14 cellular contexts compared by ENCODE assay signal in the genomic region with DNA sequence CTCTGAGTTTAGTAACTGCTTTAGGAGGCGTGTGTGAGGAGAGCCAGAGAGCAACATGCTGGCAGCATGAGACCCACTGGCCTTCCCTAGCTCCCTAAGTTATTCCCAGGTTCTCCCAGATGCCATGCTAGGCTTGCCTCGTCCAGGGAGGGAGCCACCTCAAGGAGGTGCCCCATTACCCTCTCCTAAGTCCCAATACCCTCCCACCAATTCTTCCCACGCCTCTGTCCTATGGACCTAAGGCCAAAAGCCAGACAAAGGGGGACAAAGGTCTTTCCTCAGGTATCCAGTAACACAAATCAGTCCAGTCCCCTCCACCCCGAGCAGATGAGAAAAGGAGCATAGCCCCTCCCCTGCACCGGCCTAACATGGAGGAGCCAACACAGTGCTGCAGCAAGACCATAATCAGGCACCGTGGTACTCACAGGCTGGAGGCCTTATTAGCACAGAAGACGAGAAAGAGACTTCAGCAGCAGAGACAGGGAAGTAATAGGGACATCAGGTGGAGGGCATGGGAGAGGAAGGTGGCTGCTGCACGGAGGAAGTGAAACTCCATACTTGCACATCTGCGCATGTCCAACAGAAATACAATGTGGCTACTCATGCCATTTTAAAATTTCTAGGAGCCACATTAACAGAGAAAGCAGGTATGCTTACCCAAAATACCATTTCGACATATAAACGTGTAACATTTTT. TPM values are rescaled to one million over a fixed set of nuclear protein-coding genes. Genes with fewer than 3 reads are reported as not detected.
A peak's percentile ranks its signal among the peaks of the same experiment; 100 is the strongest.
DNase-seq lines count a peak whose midpoint lies in the region; ATAC-seq, FAIRE-seq and TF ChIP-seq lines count a peak whose summit lies in the region.
"Had no signal": no experiment of that assay in that cellular context is flagged by ENCODE, and none has a peak within 500 bp of the region (broad histone marks: within the 10 kb centered on the region; RNA-seq: fewer than 3 reads in every experiment).

No MANE protein-coding gene starts in this region.

- POLR2A ChIA-PET in A549 (lab: Yijun Ruan, JAX), result no interaction called here

- peak overlapping the region in 1 of 2 experiments; percentile 53; a peak in 3 of 6 replicates for H3K27ac ChIP-seq in A549
- no peak overlapping the region for H3K27ac ChIP-seq in KMS-11
- H3K27ac ChIP-seq in suprapubic skin, result no peak overlapping the region
- no peak overlapping the region for H3K27ac ChIP-seq in stomach
- H3K27ac ChIP-seq: breast epithelium, C4-2B, uterus had no signal

- H3K36me3 Mint-ChIP-seq in chondrocyte (ENCODE audit: low read depth), result no peaks in the 10 kb centered on the region

- intact Hi-C loops in head of caudate nucleus (cut with DNase I) (no loop called here), stomach (cut with DNase I; ENCODE audit: low total_unique reads) (no loop called here)

- no peaks in the 10 kb centered on the region for H3K27me3 Mint-ChIP-seq in chondrocyte (ENCODE audit: low read depth)

- H3K36me3 ChIP-seq in KMS-11 (ENCODE audit: insufficient read depth) (no peaks in the 10 kb centered on the region), suprapubic skin (no peaks in the 10 kb centered on the region), stomach (no peaks in the 10 kb centered on the region)
- H3K36me3 ChIP-seq: breast epithelium, uterus had no signal

- DNase-seq in A549 (ENCODE audit: low read depth in 1 of 2, low spot score in 1 of 2) (no peak), chondrocyte (ENCODE audit: low spot score) (no peak), head of caudate nucleus (no peak), suprapubic skin (ENCODE audit: low spot score in 2 of 2) (no peak), H4 (ENCODE audit: low spot score) (no peak), stomach (no peak)
- DNase-seq: activated CD4-positive, alpha-beta T cell treated with anti-CD3 and anti-CD28 coated beads for 4 hours; foreskin melanocyte; stimulated activated CD4-positive, alpha-beta T cell treated with anti-CD3 and anti-CD28 coated beads, Interleukin-1b, Interleukin-23, amount 100 ng/mL, for 48 hours; uterus had no signal

- peak overlapping the region; percentile 6; the same call in 1 of the 3 replicates for H3K4me2 ChIP-seq in A549
- H3K4me2 ChIP-seq in KMS-11, result peak overlapping the region; percentile 43; the same call in 1 of the 2 replicates

- H2AFZ ChIP-seq in KMS-11 (ENCODE audit: low read depth), result no peak overlapping the region

- H3K4me1 ChIP-seq in A549 (peaks cover 75% of the 10 kb centered on the region), KMS-11 (ENCODE audit: low read depth, poor library complexity, severe bottlenecking) (peaks cover 99% of the 10 kb centered on the region), suprapubic skin (peaks cover 98% of the 10 kb centered on the region), stomach (peaks cover 95 to 100% (median 99%) of the 10 kb centered on the region in 4 donors)

- H3K9ac ChIP-seq in KMS-11, result no peak overlapping the region

- H3K4me3 ChIP-seq in A549, result no peak overlapping the region
- no peak overlapping the region for H3K4me3 ChIP-seq in KMS-11 (IDR thresholded peaks at IDR 0.05; ENCODE audit: insufficient read depth, low read depth, low read length)
- H3K4me3 ChIP-seq in suprapubic skin, result no peak overlapping the region
- no peak overlapping the region for H3K4me3 ChIP-seq in stomach
- H3K4me3 ChIP-seq: breast epithelium, uterus had no signal

- TF ChIP-seq POLR2A in A549 (IDR thresholded peaks at IDR 0.05; ENCODE audit: low read length) (no peak), suprapubic skin (IDR thresholded peaks at IDR 0.05) (no peak), stomach (IDR thresholded peaks at IDR 0.05) (no peak)

- WGBS in A549 (ENCODE audit: missing lambda C conversion rate), result 79% methylated on average over 11 of the region's 11 CpGs
- whole genome bisulfite sequencing in suprapubic skin, result 74% methylated on average over 11 of the region's 11 CpGs
- 58 to 68% (median 62%) methylated on average over 11 of the region's 11 CpGs for WGBS in stomach, 5 donors

- H3K27ac Mint-ChIP-seq in chondrocyte (ENCODE audit: unreplicated experiment), result peak overlapping the region; percentile 69

- no peak for FAIRE-seq in A549 (lab: Jason Lieb, UNC)

- no peak for TF ChIP-seq RAD21 in A549 (conservative IDR thresholded peaks at IDR 0.05 in 1 of 2, IDR thresholded peaks at IDR 0.05 in 1 of 2)

- TF ChIP-seq EP300 in A549 (IDR thresholded peaks at IDR 0.05), result no peak
- no peak for TF ChIP-seq EP300 in suprapubic skin (IDR thresholded peaks at IDR 0.05)
- TF ChIP-seq EP300 in stomach (IDR thresholded peaks at IDR 0.05), result no peak

- TF ChIP-seq CTCF in A549 (IDR thresholded peaks at IDR 0.05), result no peak
- no peak for TF ChIP-seq CTCF in KMS-11 (conservative IDR thresholded peaks at IDR 0.05; ENCODE audit: low read depth, low read length)
- TF ChIP-seq CTCF in chondrocyte (IDR thresholded peaks at IDR 0.05), result no peak
- TF ChIP-seq CTCF in suprapubic skin (IDR thresholded peaks at IDR 0.05), result no peak
- no peak for TF ChIP-seq CTCF in stomach (IDR thresholded peaks at IDR 0.05)

- H3K27me3 ChIP-seq in KMS-11 (ENCODE audit: insufficient read depth, low read depth), result no peaks in the 10 kb centered on the region
- no peaks in the 10 kb centered on the region for H3K27me3 ChIP-seq in suprapubic skin
- H3K27me3 ChIP-seq in stomach, result no peaks in the 10 kb centered on the region
- H3K27me3 ChIP-seq: breast epithelium, uterus had no signal

- peak in 1 of 2 experiments; percentile 16; a peak in 1 of 6 replicates for ATAC-seq in A549
- ATAC-seq in GM18867 (IDR thresholded peaks at IDR 0.05; ENCODE audit: unreplicated experiment), result peak; percentile 40

- H3K4me3 Mint-ChIP-seq in chondrocyte (ENCODE audit: unreplicated experiment), result no peak overlapping the region

- H3K79me2 ChIP-seq in KMS-11 (ENCODE audit: insufficient read depth, low read depth), result peaks cover 100% of the 10 kb centered on the region

- peaks cover 94% of the 10 kb centered on the region for H3K4me1 Mint-ChIP-seq in chondrocyte (ENCODE audit: low read depth)

- H3K9me3 ChIP-seq in A549 (no peaks in the 10 kb centered on the region), suprapubic skin (no peaks in the 10 kb centered on the region), stomach (no peaks in the 10 kb centered on the region)
- H3K9me3 ChIP-seq: breast epithelium, uterus had no signal

- H4K20me1 ChIP-seq in KMS-11 (ENCODE audit: insufficient read depth), result peaks cover 92% of the 10 kb centered on the region

- no peaks in the 10 kb centered on the region for H3K9me3 Mint-ChIP-seq in chondrocyte (ENCODE audit: low read depth)

- CTCF ChIA-PET in A549 (lab: Yijun Ruan, JAX), result no interaction called here

TF ChIP-seq in A549, 52 proteins besides CTCF, POLR2A, EP300 and RAD21:
- TF ChIP-seq KDM1A (IDR thresholded peaks at IDR 0.05; ENCODE audit: low read depth), result no peak
- no peak for TF ChIP-seq HDAC2 (IDR thresholded peaks at IDR 0.05)
- TF ChIP-seq CHD2 (IDR thresholded peaks at IDR 0.05; ENCODE audit: low read length, partially characterized antibody), result no peak
- TF ChIP-seq RNF2 (IDR thresholded peaks at IDR 0.05; ENCODE audit: borderline replicate concordance, low read depth), result no peak
- no peak for TF ChIP-seq HMGXB4 (CRISPR knock-in tag; IDR thresholded peaks at IDR 0.05; ENCODE audit: borderline replicate concordance)
- TF ChIP-seq CEBPB (IDR thresholded peaks at IDR 0.05), result no peak
- TF ChIP-seq FOSL2 (IDR thresholded peaks at IDR 0.05), result no peak
- no peak for TF ChIP-seq FOSL2 (CRISPR knock-in tag; IDR thresholded peaks at IDR 0.05)
- no peak for TF ChIP-seq RFX5 (IDR thresholded peaks at IDR 0.05)
- no peak for TF ChIP-seq GATA3 (IDR thresholded peaks at IDR 0.05; ENCODE audit: borderline replicate concordance)

RNA-seq across cellular contexts. Expression of gene BRD4, which starts 46.3 kb away (rescaled TPM):
- polyA plus RNA-seq in A549 (2011; rRNA removed), result 8.3 and 11.8 TPM in 2 replicates
- 8.9 and 12.2 TPM in 2 replicates for polyA plus RNA-seq in A549 (2012; cell fraction: cytosol; rRNA removed)
- 21.4 and 21.7 TPM in 2 replicates for polyA plus RNA-seq in A549 (2012; cell fraction: nucleus; rRNA removed)
- polyA plus RNA-seq in A549 (2017; fragmentation: RNase III; extraction: RNeasy Plus Mini Kit Qiagen cat#74134 plus additional on column Dnase treatment), result 22.5 to 23.3 TPM (median 23.1 TPM) in 3 replicates
- polyA minus RNA-seq in A549 (2011; rRNA and poly(A)+ RNA removed), result 30.4 and 34.7 TPM in 2 replicates
- total RNA-seq in chondrocyte, result 83.8 to 108 TPM (median 104 TPM) in 3 replicates
- 100 to 1,000 TPM in 1 of 4 donors, 10 to 100 TPM in 3; 54.8 to 111 (median 68.3) TPM for total RNA-seq in suprapubic skin
- 6.4 and 11.0 TPM in 2 replicates for total RNA-seq in H4 (2014; rRNA removed; shearing (Covaris generic))
- total RNA-seq in stomach, result 100 to 1,000 TPM in 1 of 5 donors, 10 to 100 TPM in 4; 14.7 to 113 (median 49.7) TPM
- 10 to 100 TPM; 10.6 to 21.1 (median 14.8) TPM for polyA plus RNA-seq in stomach

RNA-seq across cellular contexts. Expression of gene EPHX3, which starts 53.8 kb away (rescaled TPM):
- 0.12 and 0.29 TPM in 2 replicates for polyA plus RNA-seq in A549 (2011; rRNA removed)
- 0.21 and 0.22 TPM in 2 replicates for polyA plus RNA-seq in A549 (2012; cell fraction: cytosol; rRNA removed)
- 1.5 and 1.7 TPM in 2 replicates for polyA plus RNA-seq in A549 (2012; cell fraction: nucleus; rRNA removed)
- 0.05 to 0.08 TPM (median 0.08 TPM) in 3 replicates for polyA plus RNA-seq in A549 (2017; fragmentation: RNase III; extraction: RNeasy Plus Mini Kit Qiagen cat#74134 plus additional on column Dnase treatment)
- 0.29 and 0.91 TPM in 2 replicates for polyA minus RNA-seq in A549 (2011; rRNA and poly(A)+ RNA removed)
- total RNA-seq in chondrocyte, result 0.15 to 0.38 TPM in 2 of 3 replicates, not detected in the other
- total RNA-seq in suprapubic skin, result 10 to 100 TPM in 3 of 4 donors, 1 to 10 TPM in 1; 8.0 to 81.6 (median 47.5) TPM
- total RNA-seq in H4 (2014; rRNA removed; shearing (Covaris generic)), result 0.43 TPM in 1 of 2 replicates, not detected in the other
- 1 to 10 TPM in 2 of 5 donors, not detected in 3; 1.1 to 4.2 TPM for total RNA-seq in stomach
- polyA plus RNA-seq in stomach, result 10 to 100 TPM in 1 of 3 donors, under 1 TPM in 1, not detected in 1; 0.31 to 12.8 TPM
